12 cellular contexts compared by ENCODE assay signal in the genomic region with DNA sequence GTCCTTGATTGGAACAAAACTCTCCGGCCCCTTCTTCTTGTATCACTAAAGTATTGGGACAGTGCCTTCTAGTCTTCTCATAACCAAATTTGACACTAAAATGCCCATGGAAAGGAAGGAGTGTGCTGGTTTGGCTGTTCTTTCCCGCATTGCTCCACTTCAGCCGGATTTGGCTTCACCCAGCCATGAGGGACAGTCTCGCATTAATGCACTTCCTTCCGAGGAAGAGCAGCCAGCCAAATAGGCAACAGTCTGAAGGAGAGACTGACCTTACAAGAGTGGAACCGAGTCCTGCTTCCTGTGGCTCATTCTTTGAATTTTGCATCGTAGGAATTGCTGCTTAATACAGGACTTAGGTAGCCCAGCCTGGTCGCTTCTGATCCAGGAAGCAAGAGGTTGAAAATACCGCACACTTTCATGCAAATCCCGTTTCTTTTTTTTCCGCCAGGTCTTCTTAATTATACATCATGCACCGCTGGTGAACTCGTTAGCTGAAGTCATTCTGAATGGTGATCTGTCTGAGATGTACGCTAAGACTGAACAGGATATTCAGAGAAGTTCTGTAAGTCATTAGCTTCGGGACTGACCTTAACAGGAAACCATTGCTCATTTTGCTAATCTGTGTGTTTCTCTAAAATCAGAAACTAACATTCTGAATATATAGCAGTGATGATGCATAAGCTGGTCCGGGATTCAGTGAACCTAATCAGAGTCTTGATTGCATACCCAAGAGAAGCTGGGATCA. TPM values are rescaled to one million over a fixed set of nuclear protein-coding genes. Genes with fewer than 3 reads are reported as not detected.
DNase-seq lines count a peak whose midpoint lies in the region; ATAC-seq and TF ChIP-seq lines count a peak whose summit lies in the region.
"Had no signal": no experiment of that assay in that cellular context is flagged by ENCODE, and none has a peak within 500 bp of the region (broad histone marks: within the 10 kb centered on the region; RNA-seq: fewer than 3 reads in every experiment).

No MANE protein-coding gene starts in this region.

- H3K27ac ChIP-seq in spleen = peak overlapping the region in 5 of 8 donors; percentile 9 to 45 (median 33)
- no peak overlapping the region for H3K27ac ChIP-seq in MM.1S (ENCODE audit: low read length)
- H3K27ac ChIP-seq: epithelial cell of prostate, thyroid gland had no signal

- intact Hi-C loops in activated CD8-positive, alpha-beta T cell treated with anti-CD3 and anti-CD28 coated beads for 36 hours (cut with micrococcal nuclease) = no loop called here
- intact Hi-C loops in activated B cell treated with CpG ODN at 0.5 μM for 24 hours (cut with micrococcal nuclease) (loop anchor here (2.0 kb wide), 1 partner anchor 96 kb away; no protein-coding TSS in a partner anchor), spleen (cut with DNase I; ENCODE audit: low total_unique reads) (no loop called here)

- no peaks in the 10 kb centered on the region for H3K79me2 ChIP-seq in MM.1S (ENCODE audit: low read length)

- WGBS in spleen, 5 donors = 53 to 81% (median 70%) methylated on average over 16 of the region's 16 CpGs

- H3K36me3 ChIP-seq in spleen = peaks cover 0 to 98% (median 29%) of the 10 kb centered on the region in 6 donors
- H3K36me3 ChIP-seq in MM.1S (replicated peaks; ENCODE audit: insufficient read depth, low read length) = no peaks in the 10 kb centered on the region

- no peak overlapping the region for H3K4me3 Mint-ChIP-seq in activated CD8-positive, alpha-beta T cell treated with anti-CD3 and anti-CD28 coated beads, Interleukin-2, amount 10 ng/mL, durations not matched to agents 7 days and 5 days
- no peak overlapping the region for H3K4me3 Mint-ChIP-seq in activated CD8-positive, alpha-beta T cell treated with anti-CD3 and anti-CD28 coated beads for 36 hours
- peak overlapping the region; percentile 69 for H3K4me3 Mint-ChIP-seq in activated B cell treated with CpG ODN at 0.5 μM for 24 hours
- H3K4me3 Mint-ChIP-seq: activated naive CD4-positive, alpha-beta T cell treated with anti-CD3 and anti-CD28 coated beads, Interleukin-2, amount 50 U/mL, for 24 hours had no signal

- TF ChIP-seq POLR2A in spleen (IDR thresholded peaks at IDR 0.05) = no peak

- CTCF ChIA-PET in activated CD8-positive, alpha-beta T cell treated with anti-CD3 and anti-CD28 coated beads, Interleukin-2, amount 10 ng/mL, durations not matched to agents 7 days and 5 days (lab: Charles Lee) = interaction anchor here (0.7 to 4.7 kb wide), 22 partner anchors 9 to 389 kb away, joined by 3 to 53 read pairs (median 5); a partner anchor contains a TSS
- CTCF ChIA-PET in activated CD8-positive, alpha-beta T cell treated with anti-CD3 and anti-CD28 coated beads for 36 hours (lab: Charles Lee) = interaction anchor here (0.7 to 4.9 kb wide), 9 partner anchors 12 to 549 kb away, joined by 3 to 44 read pairs (median 5); a partner anchor contains a TSS
- CTCF ChIA-PET in activated B cell treated with CpG ODN at 0.5 μM for 24 hours (lab: Charles Lee) = interaction anchor here (0.7 to 3.3 kb wide), 13 partner anchors 11 to 549 kb away, joined by 3 to 25 read pairs (median 4); a partner anchor contains a TSS

- H3K9ac ChIP-seq in MM.1S (ENCODE audit: low read length) = no peak overlapping the region

- DNase-seq in activated CD8-positive, alpha-beta T cell treated with anti-CD3 and anti-CD28 coated beads, Interleukin-2, amount 10 ng/mL, durations not matched to agents 7 days and 5 days = no peak
- no peak for DNase-seq in activated CD8-positive, alpha-beta T cell treated with anti-CD3 and anti-CD28 coated beads for 36 hours
- no peak for DNase-seq in activated B cell treated with CpG ODN at 0.5 μM for 24 hours
- DNase-seq in spleen = no peak
- DNase-seq in MM.1S = no peak
- no peak for DNase-seq in DMS53 (lab: John Stamatoyannopoulos, UW)
- DNase-seq: NCI-H2029 had no signal

- no peaks in the 10 kb centered on the region for H3K9me2 ChIP-seq in MM.1S (replicated peaks; ENCODE audit: insufficient read depth, low read length)

- POLR2A ChIA-PET in activated CD8-positive, alpha-beta T cell treated with anti-CD3 and anti-CD28 coated beads, Interleukin-2, amount 10 ng/mL, durations not matched to agents 7 days and 5 days (lab: Charles Lee) = interaction anchor here (0.9 to 1.6 kb wide), 3 partner anchors 123 to 273 kb away, joined by 3 to 8 read pairs (median 5); a partner anchor contains a TSS
- POLR2A ChIA-PET in activated CD8-positive, alpha-beta T cell treated with anti-CD3 and anti-CD28 coated beads for 36 hours (lab: Charles Lee) = interaction anchor here (0.7 to 3.3 kb wide), 5 partner anchors 22 to 272 kb away, joined by 3 to 11 read pairs (median 4); no protein-coding TSS in a partner anchor
- POLR2A ChIA-PET in activated B cell treated with CpG ODN at 0.5 μM for 24 hours (lab: Charles Lee) = interaction anchor here (0.6 to 4.2 kb wide), 17 partner anchors 18 to 802 kb away, joined by 3 to 67 read pairs (median 6); a partner anchor contains a TSS

- no peaks in the 10 kb centered on the region for H3K9me3 Mint-ChIP-seq in activated CD8-positive, alpha-beta T cell treated with anti-CD3 and anti-CD28 coated beads, Interleukin-2, amount 10 ng/mL, durations not matched to agents 7 days and 5 days (ENCODE audit: insufficient read depth)
- H3K9me3 Mint-ChIP-seq in activated CD8-positive, alpha-beta T cell treated with anti-CD3 and anti-CD28 coated beads for 36 hours = no peaks in the 10 kb centered on the region
- H3K9me3 Mint-ChIP-seq in activated B cell treated with CpG ODN at 0.5 μM for 24 hours = no peaks in the 10 kb centered on the region
- H3K9me3 Mint-ChIP-seq: activated naive CD4-positive, alpha-beta T cell treated with anti-CD3 and anti-CD28 coated beads, Interleukin-2, amount 50 U/mL, for 24 hours had no signal

- no peaks in the 10 kb centered on the region for H4K20me1 ChIP-seq in MM.1S (ENCODE audit: insufficient read depth, low read length)

- no peak for TF ChIP-seq CTCF in activated CD8-positive, alpha-beta T cell treated with anti-CD3 and anti-CD28 coated beads for 36 hours (IDR thresholded peaks at IDR 0.05)
- TF ChIP-seq CTCF in activated B cell treated with CpG ODN at 0.5 μM for 24 hours (IDR thresholded peaks at IDR 0.05) (no peak), spleen (IDR thresholded peaks at IDR 0.05 in 8 of 11, conservative IDR thresholded peaks at IDR 0.05 in 3 of 11) (no peak), MM.1S (IDR thresholded peaks at IDR 0.05; ENCODE audit: low read length) (no peak)

- H3K9me3 ChIP-seq in spleen (no peaks in the 10 kb centered on the region), MM.1S (replicated peaks; ENCODE audit: insufficient read depth, low read length) (no peaks in the 10 kb centered on the region)
- H3K9me3 ChIP-seq: thyroid gland had no signal

- no peak overlapping the region for H2AFZ ChIP-seq in MM.1S (ENCODE audit: low read length)

- peaks cover 69% of the 10 kb centered on the region for H3K36me3 Mint-ChIP-seq in activated CD8-positive, alpha-beta T cell treated with anti-CD3 and anti-CD28 coated beads, Interleukin-2, amount 10 ng/mL, durations not matched to agents 7 days and 5 days (ENCODE audit: low read depth)
- H3K36me3 Mint-ChIP-seq in activated CD8-positive, alpha-beta T cell treated with anti-CD3 and anti-CD28 coated beads for 36 hours (ENCODE audit: low read depth) = peaks cover 20% of the 10 kb centered on the region
- peaks cover 65% of the 10 kb centered on the region for H3K36me3 Mint-ChIP-seq in activated B cell treated with CpG ODN at 0.5 μM for 24 hours (ENCODE audit: low read depth)

- no peaks in the 10 kb centered on the region for H3K27me3 Mint-ChIP-seq in activated CD8-positive, alpha-beta T cell treated with anti-CD3 and anti-CD28 coated beads, Interleukin-2, amount 10 ng/mL, durations not matched to agents 7 days and 5 days (ENCODE audit: low read depth)
- no peaks in the 10 kb centered on the region for H3K27me3 Mint-ChIP-seq in activated CD8-positive, alpha-beta T cell treated with anti-CD3 and anti-CD28 coated beads for 36 hours
- no peaks in the 10 kb centered on the region for H3K27me3 Mint-ChIP-seq in activated B cell treated with CpG ODN at 0.5 μM for 24 hours
- H3K27me3 Mint-ChIP-seq: activated naive CD4-positive, alpha-beta T cell treated with anti-CD3 and anti-CD28 coated beads, Interleukin-2, amount 50 U/mL, for 24 hours had no signal

- peak overlapping the region; percentile 70 for H3K27ac Mint-ChIP-seq in activated CD8-positive, alpha-beta T cell treated with anti-CD3 and anti-CD28 coated beads, Interleukin-2, amount 10 ng/mL, durations not matched to agents 7 days and 5 days
- no peak overlapping the region for H3K27ac Mint-ChIP-seq in activated CD8-positive, alpha-beta T cell treated with anti-CD3 and anti-CD28 coated beads for 36 hours
- peak overlapping the region; percentile 84 for H3K27ac Mint-ChIP-seq in activated B cell treated with CpG ODN at 0.5 μM for 24 hours
- H3K27ac Mint-ChIP-seq: activated naive CD4-positive, alpha-beta T cell treated with anti-CD3 and anti-CD28 coated beads, Interleukin-2, amount 50 U/mL, for 24 hours had no signal

- H3K4me2 ChIP-seq in MM.1S (ENCODE audit: low read depth, low read length) = no peak overlapping the region

- ATAC-seq in activated CD8-positive, alpha-beta T cell treated with anti-CD3 and anti-CD28 coated beads, Interleukin-2, amount 10 ng/mL, durations not matched to agents 7 days and 5 days = no peak
- ATAC-seq in activated CD8-positive, alpha-beta T cell treated with anti-CD3 and anti-CD28 coated beads for 36 hours = no peak
- peak; percentile 57 for ATAC-seq in HG02763 (IDR thresholded peaks at IDR 0.05; ENCODE audit: unreplicated experiment)
- peak; percentile 33 for ATAC-seq in activated B cell treated with CpG ODN at 0.5 μM for 24 hours (ENCODE audit: low read depth)
- ATAC-seq in GM18519 (IDR thresholded peaks at IDR 0.05; ENCODE audit: low FRiP score, unreplicated experiment) = no peak

- H3K4me1 ChIP-seq in spleen (peaks cover 6 to 35% (median 19%) of the 10 kb centered on the region in 6 donors), MM.1S (ENCODE audit: low read length) (peaks cover 14% of the 10 kb centered on the region)

- H3K4me3 ChIP-seq in spleen = no peak overlapping the region
- no peak overlapping the region for H3K4me3 ChIP-seq in MM.1S (ENCODE audit: low read length)
- H3K4me3 ChIP-seq: thyroid gland had no signal

- H3F3A ChIP-seq in MM.1S (ENCODE audit: insufficient read depth, low read length) = peaks cover 9% of the 10 kb centered on the region; the same call in 1 of the 2 replicates

- no peaks in the 10 kb centered on the region for H3K27me3 ChIP-seq in spleen (replicated peaks in 1 of 7)
- no peaks in the 10 kb centered on the region for H3K27me3 ChIP-seq in MM.1S (replicated peaks; ENCODE audit: insufficient read depth, low read length)
- H3K27me3 ChIP-seq: thyroid gland had no signal

- peaks cover 81% of the 10 kb centered on the region for H3K4me1 Mint-ChIP-seq in activated CD8-positive, alpha-beta T cell treated with anti-CD3 and anti-CD28 coated beads, Interleukin-2, amount 10 ng/mL, durations not matched to agents 7 days and 5 days (ENCODE audit: low read depth)
- peaks cover 22% of the 10 kb centered on the region for H3K4me1 Mint-ChIP-seq in activated CD8-positive, alpha-beta T cell treated with anti-CD3 and anti-CD28 coated beads for 36 hours (ENCODE audit: low read depth)
- peaks cover 56% of the 10 kb centered on the region for H3K4me1 Mint-ChIP-seq in activated B cell treated with CpG ODN at 0.5 μM for 24 hours

RNA-seq across cellular contexts. Expression of a gene that starts 38.2 kb away (rescaled TPM):
- 10 to 100 TPM; 32.8 to 38.5 TPM for total RNA-seq in activated CD8-positive, alpha-beta T cell treated with anti-CD3 and anti-CD28 coated beads, Interleukin-2, amount 10 ng/mL, durations not matched to agents 7 days and 5 days
- 10 to 100 TPM; 20.4 to 21.7 TPM for total RNA-seq in activated CD8-positive, alpha-beta T cell treated with anti-CD3 and anti-CD28 coated beads for 36 hours
- total RNA-seq in activated B cell treated with CpG ODN at 0.5 μM for 24 hours = 53.4 and 57.6 TPM in 2 replicates
- total RNA-seq in spleen = 10 to 100 TPM; 32.1 to 54.6 (median 43.8) TPM
- 10 to 100 TPM in 1 of 3 donors, 1 to 10 TPM in 2; 7.3 to 15.9 (median 8.2) TPM for polyA plus RNA-seq in spleen

RNA-seq across cellular contexts. Expression of a gene that starts 40.3 kb away (rescaled TPM):
- total RNA-seq in activated CD8-positive, alpha-beta T cell treated with anti-CD3 and anti-CD28 coated beads, Interleukin-2, amount 10 ng/mL, durations not matched to agents 7 days and 5 days = 10 to 100 TPM; 31.9 TPM
- 10 to 100 TPM; 24.8 to 25.3 TPM for total RNA-seq in activated CD8-positive, alpha-beta T cell treated with anti-CD3 and anti-CD28 coated beads for 36 hours
- total RNA-seq in activated B cell treated with CpG ODN at 0.5 μM for 24 hours = 18.0 and 19.8 TPM in 2 replicates
- total RNA-seq in spleen = 10 to 100 TPM; 25.4 to 81.5 (median 36.8) TPM
- polyA plus RNA-seq in spleen = 10 to 100 TPM; 14.9 to 29.0 (median 21.5) TPM

Comparison
In these comparisons a context has a peak if more than half of its experiments do, and no peak if none do; other contexts are left out.
1. ATAC-seq: peak in HG02763 (single experiment) and activated B cell treated with CpG ODN at 0.5 μM for 24 hours (single experiment); none in activated CD8-positive, alpha-beta T cell treated with anti-CD3 and anti-CD28 coated beads, Interleukin-2, amount 10 ng/mL, durations not matched to agents 7 days and 5 days (single experiment), activated CD8-positive, alpha-beta T cell treated with anti-CD3 and anti-CD28 coated beads for 36 hours (single experiment) and GM18519 (single experiment).